ENCODE assay signal across 1 cellular context in the genomic region with DNA sequence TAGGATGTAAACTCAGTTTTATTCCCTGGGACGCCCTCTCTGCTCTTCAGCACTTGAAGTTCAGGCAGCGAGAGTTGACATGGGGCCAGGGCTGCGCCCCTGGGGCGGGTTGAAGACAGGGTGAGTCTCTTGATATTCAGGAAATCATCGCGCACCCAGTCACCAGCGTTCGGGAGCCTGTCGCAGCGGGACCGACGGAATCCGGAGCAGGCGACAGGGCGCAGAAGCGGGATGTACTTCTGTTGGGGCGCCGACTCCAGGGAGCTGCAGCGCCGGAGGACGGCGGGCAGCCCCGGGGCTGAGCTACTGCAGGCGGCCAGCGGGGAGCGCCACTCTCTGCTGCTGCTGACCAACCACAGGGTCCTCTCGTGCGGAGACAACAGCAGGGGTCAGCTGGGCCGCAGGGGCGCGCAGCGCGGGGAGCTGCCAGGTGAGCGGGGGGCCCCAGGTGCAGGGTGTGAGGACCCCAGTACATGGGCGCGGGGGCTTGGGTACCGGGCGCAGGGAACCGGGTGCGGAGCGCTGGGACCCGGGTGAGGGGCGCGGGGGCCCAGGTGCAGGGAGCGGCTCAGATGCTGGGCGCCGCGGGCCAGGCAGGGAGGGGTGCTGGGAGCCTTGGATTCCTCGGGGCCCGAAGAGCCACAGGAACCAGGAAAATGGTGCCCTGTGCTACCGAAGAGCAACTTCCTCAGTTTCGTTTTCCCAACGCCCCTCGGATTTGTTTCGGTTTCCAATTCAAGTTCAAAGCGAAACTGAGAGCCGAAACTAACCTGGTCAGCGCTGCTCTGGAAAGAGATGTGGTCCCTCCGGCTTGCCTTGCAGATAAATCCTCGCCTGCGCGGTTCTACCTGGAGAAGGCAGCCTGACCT.
TF ChIP-seq lines count a peak whose summit lies in the region.

A gene (plus strand): TSS at position 162 of the 869 bp plus-strand sequence. CDS start 70 bp downstream, at position 232.

TF ChIP-seq in HepG2, 621 proteins besides CTCF, POLR2A, EP300 and RAD21 (continued from another document and continues in another):
- TF ChIP-seq, protein P1, sequence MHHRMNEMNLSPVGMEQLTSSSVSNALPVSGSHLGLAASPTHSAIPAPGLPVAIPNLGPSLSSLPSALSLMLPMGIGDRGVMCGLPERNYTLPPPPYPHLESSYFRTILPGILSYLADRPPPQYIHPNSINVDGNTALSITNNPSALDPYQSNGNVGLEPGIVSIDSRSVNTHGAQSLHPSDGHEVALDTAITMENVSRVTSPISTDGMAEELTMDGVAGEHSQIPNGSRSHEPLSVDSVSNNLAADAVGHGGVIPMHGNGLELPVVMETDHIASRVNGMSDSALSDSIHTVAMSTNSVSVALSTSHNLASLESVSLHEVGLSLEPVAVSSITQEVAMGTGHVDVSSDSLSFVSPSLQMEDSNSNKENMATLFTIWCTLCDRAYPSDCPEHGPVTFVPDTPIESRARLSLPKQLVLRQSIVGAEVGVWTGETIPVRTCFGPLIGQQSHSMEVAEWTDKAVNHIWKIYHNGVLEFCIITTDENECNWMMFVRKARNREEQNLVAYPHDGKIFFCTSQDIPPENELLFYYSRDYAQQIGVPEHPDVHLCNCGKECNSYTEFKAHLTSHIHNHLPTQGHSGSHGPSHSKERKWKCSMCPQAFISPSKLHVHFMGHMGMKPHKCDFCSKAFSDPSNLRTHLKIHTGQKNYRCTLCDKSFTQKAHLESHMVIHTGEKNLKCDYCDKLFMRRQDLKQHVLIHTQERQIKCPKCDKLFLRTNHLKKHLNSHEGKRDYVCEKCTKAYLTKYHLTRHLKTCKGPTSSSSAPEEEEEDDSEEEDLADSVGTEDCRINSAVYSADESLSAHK (CRISPR knock-in tag; IDR thresholded peaks at IDR 0.05; ENCODE audit: borderline replicate concordance): no peak
- TF ChIP-seq MED13 (CRISPR knock-in tag; IDR thresholded peaks at IDR 0.05): no peak
- peak; percentile 66 for TF ChIP-seq ZFX (CRISPR knock-in tag; IDR thresholded peaks at IDR 0.05; ENCODE audit: low read depth)
- TF ChIP-seq, protein P2, sequence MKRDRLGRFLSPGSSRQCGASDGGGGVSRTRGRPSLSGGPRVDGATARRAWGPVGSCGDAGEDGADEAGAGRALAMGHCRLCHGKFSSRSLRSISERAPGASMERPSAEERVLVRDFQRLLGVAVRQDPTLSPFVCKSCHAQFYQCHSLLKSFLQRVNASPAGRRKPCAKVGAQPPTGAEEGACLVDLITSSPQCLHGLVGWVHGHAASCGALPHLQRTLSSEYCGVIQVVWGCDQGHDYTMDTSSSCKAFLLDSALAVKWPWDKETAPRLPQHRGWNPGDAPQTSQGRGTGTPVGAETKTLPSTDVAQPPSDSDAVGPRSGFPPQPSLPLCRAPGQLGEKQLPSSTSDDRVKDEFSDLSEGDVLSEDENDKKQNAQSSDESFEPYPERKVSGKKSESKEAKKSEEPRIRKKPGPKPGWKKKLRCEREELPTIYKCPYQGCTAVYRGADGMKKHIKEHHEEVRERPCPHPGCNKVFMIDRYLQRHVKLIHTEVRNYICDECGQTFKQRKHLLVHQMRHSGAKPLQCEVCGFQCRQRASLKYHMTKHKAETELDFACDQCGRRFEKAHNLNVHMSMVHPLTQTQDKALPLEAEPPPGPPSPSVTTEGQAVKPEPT (CRISPR knock-in tag; IDR thresholded peaks at IDR 0.05; ENCODE audit: low read depth): no peak
- TF ChIP-seq ZNF225 (CRISPR knock-in tag; IDR thresholded peaks at IDR 0.05): peak; percentile 74; the same call in 1 of the 2 replicates
- TF ChIP-seq MAFK (conservative IDR thresholded peaks at IDR 0.05 in 1 of 2, IDR thresholded peaks at IDR 0.05 in 1 of 2; ENCODE audit: low read length in 2 of 2): no peak
- 0 out of 2 replicates have a peak, but pooled peaks have one; percentile 55 for TF ChIP-seq CHCHD3 (CRISPR knock-in tag; IDR thresholded peaks at IDR 0.05)
- TF ChIP-seq, protein P3, sequence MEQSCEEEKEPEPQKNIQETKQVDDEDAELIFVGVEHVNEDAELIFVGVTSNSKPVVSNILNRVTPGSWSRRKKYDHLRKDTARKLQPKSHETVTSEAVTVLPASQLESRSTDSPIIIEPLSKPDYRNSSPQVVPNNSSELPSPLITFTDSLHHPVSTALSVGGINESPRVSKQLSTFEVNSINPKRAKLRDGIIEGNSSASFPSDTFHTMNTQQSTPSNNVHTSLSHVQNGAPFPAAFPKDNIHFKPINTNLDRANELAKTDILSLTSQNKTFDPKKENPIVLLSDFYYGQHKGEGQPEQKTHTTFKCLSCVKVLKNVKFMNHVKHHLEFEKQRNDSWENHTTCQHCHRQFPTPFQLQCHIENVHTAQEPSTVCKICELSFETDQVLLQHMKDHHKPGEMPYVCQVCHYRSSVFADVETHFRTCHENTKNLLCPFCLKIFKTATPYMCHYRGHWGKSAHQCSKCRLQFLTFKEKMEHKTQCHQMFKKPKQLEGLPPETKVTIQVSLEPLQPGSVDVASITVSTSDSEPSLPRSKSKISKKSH (CRISPR knock-in tag; IDR thresholded peaks at IDR 0.05; ENCODE audit: borderline replicate concordance): 0 out of 2 replicates have a peak, but pooled peaks have one; percentile 41
- TF ChIP-seq HNRNPLL (IDR thresholded peaks at IDR 0.05; ENCODE audit: low read depth, low read length, poor library complexity, severe bottlenecking): peak; percentile 68
- TF ChIP-seq, protein P4, sequence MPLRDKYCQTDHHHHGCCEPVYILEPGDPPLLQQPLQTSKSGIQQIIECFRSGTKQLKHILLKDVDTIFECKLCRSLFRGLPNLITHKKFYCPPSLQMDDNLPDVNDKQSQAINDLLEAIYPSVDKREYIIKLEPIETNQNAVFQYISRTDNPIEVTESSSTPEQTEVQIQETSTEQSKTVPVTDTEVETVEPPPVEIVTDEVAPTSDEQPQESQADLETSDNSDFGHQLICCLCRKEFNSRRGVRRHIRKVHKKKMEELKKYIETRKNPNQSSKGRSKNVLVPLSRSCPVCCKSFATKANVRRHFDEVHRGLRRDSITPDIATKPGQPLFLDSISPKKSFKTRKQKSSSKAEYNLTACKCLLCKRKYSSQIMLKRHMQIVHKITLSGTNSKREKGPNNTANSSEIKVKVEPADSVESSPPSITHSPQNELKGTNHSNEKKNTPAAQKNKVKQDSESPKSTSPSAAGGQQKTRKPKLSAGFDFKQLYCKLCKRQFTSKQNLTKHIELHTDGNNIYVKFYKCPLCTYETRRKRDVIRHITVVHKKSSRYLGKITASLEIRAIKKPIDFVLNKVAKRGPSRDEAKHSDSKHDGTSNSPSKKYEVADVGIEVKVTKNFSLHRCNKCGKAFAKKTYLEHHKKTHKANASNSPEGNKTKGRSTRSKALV (CRISPR knock-in tag; IDR thresholded peaks at IDR 0.05): peak; percentile 95
- TF ChIP-seq ZNF850 (CRISPR knock-in tag; conservative IDR thresholded peaks at IDR 0.05): no peak
- peak; percentile 70 for TF ChIP-seq XRCC5 (optimal IDR thresholded peaks at IDR 0.05; ENCODE audit: low read length)
- TF ChIP-seq, protein P5, sequence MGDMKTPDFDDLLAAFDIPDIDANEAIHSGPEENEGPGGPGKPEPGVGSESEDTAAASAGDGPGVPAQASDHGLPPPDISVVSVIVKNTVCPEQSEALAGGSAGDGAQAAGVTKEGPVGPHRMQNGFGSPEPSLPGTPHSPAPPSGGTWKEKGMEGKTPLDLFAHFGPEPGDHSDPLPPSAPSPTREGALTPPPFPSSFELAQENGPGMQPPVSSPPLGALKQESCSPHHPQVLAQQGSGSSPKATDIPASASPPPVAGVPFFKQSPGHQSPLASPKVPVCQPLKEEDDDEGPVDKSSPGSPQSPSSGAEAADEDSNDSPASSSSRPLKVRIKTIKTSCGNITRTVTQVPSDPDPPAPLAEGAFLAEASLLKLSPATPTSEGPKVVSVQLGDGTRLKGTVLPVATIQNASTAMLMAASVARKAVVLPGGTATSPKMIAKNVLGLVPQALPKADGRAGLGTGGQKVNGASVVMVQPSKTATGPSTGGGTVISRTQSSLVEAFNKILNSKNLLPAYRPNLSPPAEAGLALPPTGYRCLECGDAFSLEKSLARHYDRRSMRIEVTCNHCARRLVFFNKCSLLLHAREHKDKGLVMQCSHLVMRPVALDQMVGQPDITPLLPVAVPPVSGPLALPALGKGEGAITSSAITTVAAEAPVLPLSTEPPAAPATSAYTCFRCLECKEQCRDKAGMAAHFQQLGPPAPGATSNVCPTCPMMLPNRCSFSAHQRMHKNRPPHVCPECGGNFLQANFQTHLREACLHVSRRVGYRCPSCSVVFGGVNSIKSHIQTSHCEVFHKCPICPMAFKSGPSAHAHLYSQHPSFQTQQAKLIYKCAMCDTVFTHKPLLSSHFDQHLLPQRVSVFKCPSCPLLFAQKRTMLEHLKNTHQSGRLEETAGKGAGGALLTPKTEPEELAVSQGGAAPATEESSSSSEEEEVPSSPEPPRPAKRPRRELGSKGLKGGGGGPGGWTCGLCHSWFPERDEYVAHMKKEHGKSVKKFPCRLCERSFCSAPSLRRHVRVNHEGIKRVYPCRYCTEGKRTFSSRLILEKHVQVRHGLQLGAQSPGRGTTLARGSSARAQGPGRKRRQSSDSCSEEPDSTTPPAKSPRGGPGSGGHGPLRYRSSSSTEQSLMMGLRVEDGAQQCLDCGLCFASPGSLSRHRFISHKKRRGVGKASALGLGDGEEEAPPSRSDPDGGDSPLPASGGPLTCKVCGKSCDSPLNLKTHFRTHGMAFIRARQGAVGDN (CRISPR knock-in tag; IDR thresholded peaks at IDR 0.05): peak; percentile 85
- peak; percentile 21 for TF ChIP-seq ZNF883 (CRISPR knock-in tag; IDR thresholded peaks at IDR 0.05; ENCODE audit: not compliant biosample characterization)
- TF ChIP-seq, protein P6, sequence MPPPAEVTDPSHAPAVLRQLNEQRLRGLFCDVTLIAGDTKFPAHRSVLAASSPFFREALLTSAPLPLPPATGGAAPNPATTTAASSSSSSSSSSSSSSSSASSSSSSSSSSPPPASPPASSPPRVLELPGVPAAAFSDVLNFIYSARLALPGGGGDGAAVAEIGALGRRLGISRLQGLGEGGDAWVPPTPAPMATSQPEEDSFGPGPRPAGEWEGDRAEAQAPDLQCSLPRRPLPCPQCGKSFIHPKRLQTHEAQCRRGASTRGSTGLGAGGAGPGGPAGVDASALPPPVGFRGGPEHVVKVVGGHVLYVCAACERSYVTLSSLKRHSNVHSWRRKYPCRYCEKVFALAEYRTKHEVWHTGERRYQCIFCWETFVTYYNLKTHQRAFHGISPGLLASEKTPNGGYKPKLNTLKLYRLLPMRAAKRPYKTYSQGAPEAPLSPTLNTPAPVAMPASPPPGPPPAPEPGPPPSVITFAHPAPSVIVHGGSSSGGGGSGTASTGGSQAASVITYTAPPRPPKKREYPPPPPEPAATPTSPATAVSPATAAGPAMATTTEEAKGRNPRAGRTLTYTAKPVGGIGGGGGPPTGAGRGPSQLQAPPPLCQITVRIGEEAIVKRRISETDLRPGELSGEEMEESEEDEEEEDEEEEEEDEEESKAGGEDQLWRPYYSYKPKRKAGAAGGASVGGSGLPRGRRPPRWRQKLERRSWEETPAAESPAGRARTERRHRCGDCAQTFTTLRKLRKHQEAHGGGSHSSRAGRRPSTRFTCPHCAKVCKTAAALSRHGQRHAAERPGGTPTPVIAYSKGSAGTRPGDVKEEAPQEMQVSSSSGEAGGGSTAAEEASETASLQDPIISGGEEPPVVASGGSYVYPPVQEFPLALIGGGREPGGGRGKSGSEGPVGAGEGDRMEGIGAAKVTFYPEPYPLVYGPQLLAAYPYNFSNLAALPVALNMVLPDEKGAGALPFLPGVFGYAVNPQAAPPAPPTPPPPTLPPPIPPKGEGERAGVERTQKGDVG (CRISPR knock-in tag; IDR thresholded peaks at IDR 0.05; ENCODE audit: borderline replicate concordance): 0 out of 2 replicates have a peak, but pooled peaks have one; percentile 60
- no peak for TF ChIP-seq ZNF558 (CRISPR knock-in tag; IDR thresholded peaks at IDR 0.05; ENCODE audit: borderline replicate concordance)
- TF ChIP-seq HOXA3 (CRISPR knock-in tag; IDR thresholded peaks at IDR 0.05): peak; percentile 34; the same call in 1 of the 2 replicates
- TF ChIP-seq POGZ (CRISPR knock-in tag; IDR thresholded peaks at IDR 0.05): peak; percentile 90
- peak; percentile 83 for TF ChIP-seq ZSCAN31 (CRISPR knock-in tag; IDR thresholded peaks at IDR 0.05; ENCODE audit: low read depth)
- peak; percentile 92 for TF ChIP-seq ZBTB7B (CRISPR knock-in tag; IDR thresholded peaks at IDR 0.05)
- TF ChIP-seq GABPB1 (CRISPR knock-in tag; IDR thresholded peaks at IDR 0.05): peak; percentile 76
- TF ChIP-seq PHF5A (CRISPR knock-in tag; IDR thresholded peaks at IDR 0.05; ENCODE audit: low read depth, unreplicated experiment): no peak
- peak; percentile 66; the same call in 1 of the 2 replicates for TF ChIP-seq AKAP8 (CRISPR knock-in tag; IDR thresholded peaks at IDR 0.05)
- TF ChIP-seq FOXK1 (CRISPR knock-in tag; IDR thresholded peaks at IDR 0.05; ENCODE audit: borderline replicate concordance, low read depth): 0 out of 2 replicates have a peak, but pooled peaks have one; percentile 16
- TF ChIP-seq KMT2A (CRISPR knock-in tag; IDR thresholded peaks at IDR 0.05): peak; percentile 74
- TF ChIP-seq, protein P7, sequence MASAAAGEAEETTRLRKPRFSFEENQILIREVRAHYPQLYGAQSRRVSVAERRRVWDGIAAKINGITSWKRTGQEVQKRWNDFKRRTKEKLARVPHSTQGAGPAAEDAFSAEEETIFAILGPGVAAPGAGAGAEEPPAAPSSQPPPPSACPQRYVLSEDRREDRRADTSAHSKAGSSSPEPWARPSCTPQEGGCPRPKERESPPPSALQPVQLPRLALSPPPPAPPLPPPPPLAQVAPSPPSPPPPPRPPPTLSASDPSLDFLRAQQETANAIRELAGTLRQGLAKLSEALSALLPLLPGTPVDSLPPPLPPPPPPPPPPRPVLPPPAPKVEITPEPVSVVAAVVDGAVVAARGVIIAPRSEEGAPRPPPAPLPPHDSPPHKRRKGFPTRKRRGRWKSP (CRISPR knock-in tag; IDR thresholded peaks at IDR 0.05): peak; percentile 83; the same call in 1 of the 2 replicates
- peak; percentile 62; the same call in 1 of the 2 replicates for TF ChIP-seq ZNF777 (CRISPR knock-in tag; IDR thresholded peaks at IDR 0.05)
- peak; percentile 88; the same call in 1 of the 2 replicates for TF ChIP-seq ZNF839 (CRISPR knock-in tag; IDR thresholded peaks at IDR 0.05; ENCODE audit: borderline replicate concordance)
- TF ChIP-seq SMYD3 (CRISPR knock-in tag; IDR thresholded peaks at IDR 0.05): no peak
- 0 out of 2 replicates have a peak, but pooled peaks have one; percentile 60 for TF ChIP-seq PHF20 (CRISPR knock-in tag; IDR thresholded peaks at IDR 0.05)
- TF ChIP-seq ZNF879 (CRISPR knock-in tag; IDR thresholded peaks at IDR 0.05): no peak
- TF ChIP-seq BCL6 (CRISPR knock-in tag; IDR thresholded peaks at IDR 0.05): peak; percentile 60
- peak; percentile 40; the same call in 1 of the 2 replicates for TF ChIP-seq HIVEP1 (CRISPR knock-in tag; IDR thresholded peaks at IDR 0.05)
- TF ChIP-seq ZNF556 (CRISPR knock-in tag; IDR thresholded peaks at IDR 0.05; ENCODE audit: borderline replicate concordance): peak; percentile 63; the same call in 1 of the 2 replicates
- peak; percentile 74; the same call in 1 of the 2 replicates for TF ChIP-seq CBFB (CRISPR knock-in tag; IDR thresholded peaks at IDR 0.05)
- no peak for TF ChIP-seq ZNF431 (CRISPR knock-in tag; IDR thresholded peaks at IDR 0.05; ENCODE audit: borderline replicate concordance, low read depth)
- no peak for TF ChIP-seq SOX6 (IDR thresholded peaks at IDR 0.05)
- TF ChIP-seq SOX6 (CRISPR knock-in tag; IDR thresholded peaks at IDR 0.05): peak; percentile 62
- TF ChIP-seq, protein P8, sequence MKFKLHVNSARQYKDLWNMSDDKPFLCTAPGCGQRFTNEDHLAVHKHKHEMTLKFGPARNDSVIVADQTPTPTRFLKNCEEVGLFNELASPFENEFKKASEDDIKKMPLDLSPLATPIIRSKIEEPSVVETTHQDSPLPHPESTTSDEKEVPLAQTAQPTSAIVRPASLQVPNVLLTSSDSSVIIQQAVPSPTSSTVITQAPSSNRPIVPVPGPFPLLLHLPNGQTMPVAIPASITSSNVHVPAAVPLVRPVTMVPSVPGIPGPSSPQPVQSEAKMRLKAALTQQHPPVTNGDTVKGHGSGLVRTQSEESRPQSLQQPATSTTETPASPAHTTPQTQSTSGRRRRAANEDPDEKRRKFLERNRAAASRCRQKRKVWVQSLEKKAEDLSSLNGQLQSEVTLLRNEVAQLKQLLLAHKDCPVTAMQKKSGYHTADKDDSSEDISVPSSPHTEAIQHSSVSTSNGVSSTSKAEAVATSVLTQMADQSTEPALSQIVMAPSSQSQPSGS (CRISPR knock-in tag; IDR thresholded peaks at IDR 0.05): no peak
